Comparison of ENCODE assay signal across 1 cellular context in the genomic region with DNA sequence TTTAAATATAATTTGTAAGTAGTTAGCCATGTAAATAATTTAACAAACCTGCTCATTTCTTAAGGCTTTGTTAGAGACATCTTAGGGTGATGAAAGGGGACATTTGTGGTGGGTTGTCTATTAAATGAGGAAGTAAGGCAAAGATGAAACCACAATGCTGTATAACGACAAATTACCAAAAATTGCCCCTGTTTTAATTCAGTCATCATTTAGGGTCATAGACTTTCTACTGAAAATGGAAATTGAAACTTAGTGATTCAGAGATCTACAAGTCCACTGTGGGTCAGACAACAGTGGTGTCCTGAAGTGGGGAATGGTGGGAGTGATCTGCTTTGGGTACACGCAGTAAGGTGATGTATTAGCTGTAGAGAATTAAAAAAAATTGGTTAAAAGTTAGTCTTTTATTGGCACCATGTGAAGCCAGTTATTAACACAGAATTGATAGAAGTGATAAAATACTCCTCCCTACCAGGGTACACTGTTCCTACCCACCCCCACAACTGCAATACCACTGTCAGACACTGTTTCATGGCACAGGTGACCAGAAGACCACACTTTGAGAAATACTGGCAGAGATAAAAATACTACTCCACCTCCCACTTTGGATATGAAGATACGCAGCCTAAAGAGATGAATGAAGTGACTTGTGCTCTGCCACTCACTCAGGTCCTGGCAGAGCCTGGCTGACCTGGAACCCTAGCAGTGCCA.
TF ChIP-seq lines count a peak whose summit lies in the region.

No MANE protein-coding gene starts in this region.

TF ChIP-seq in GM12878, 131 proteins besides CTCF, POLR2A, EP300 and RAD21 (continued from another document):
- TF ChIP-seq, protein P1, sequence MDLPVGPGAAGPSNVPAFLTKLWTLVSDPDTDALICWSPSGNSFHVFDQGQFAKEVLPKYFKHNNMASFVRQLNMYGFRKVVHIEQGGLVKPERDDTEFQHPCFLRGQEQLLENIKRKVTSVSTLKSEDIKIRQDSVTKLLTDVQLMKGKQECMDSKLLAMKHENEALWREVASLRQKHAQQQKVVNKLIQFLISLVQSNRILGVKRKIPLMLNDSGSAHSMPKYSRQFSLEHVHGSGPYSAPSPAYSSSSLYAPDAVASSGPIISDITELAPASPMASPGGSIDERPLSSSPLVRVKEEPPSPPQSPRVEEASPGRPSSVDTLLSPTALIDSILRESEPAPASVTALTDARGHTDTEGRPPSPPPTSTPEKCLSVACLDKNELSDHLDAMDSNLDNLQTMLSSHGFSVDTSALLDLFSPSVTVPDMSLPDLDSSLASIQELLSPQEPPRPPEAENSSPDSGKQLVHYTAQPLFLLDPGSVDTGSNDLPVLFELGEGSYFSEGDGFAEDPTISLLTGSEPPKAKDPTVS (IDR thresholded peaks at IDR 0.05; ENCODE audit: low read depth, low read length): no peak
- 0 out of 2 replicates have a peak, but pooled peaks have one; percentile 20 for TF ChIP-seq CREM (IDR thresholded peaks at IDR 0.05; ENCODE audit: low read depth)
- TF ChIP-seq BHLHE40 (IDR thresholded peaks at IDR 0.05; ENCODE audit: borderline replicate concordance in 1 of 2, low read depth in 2 of 2, low read length in 1 of 2): peak; percentile 27 to 28; a peak in 1 of 4 replicates
- peak; percentile 44; the same call in 1 of the 2 replicates for TF ChIP-seq FOXM1 (IDR thresholded peaks at IDR 0.05; ENCODE audit: low read depth, low read length)
- TF ChIP-seq MEF2B (IDR thresholded peaks at IDR 0.05; ENCODE audit: partially characterized antibody, poor library complexity, severe bottlenecking): peak; percentile 64
- TF ChIP-seq TBL1XR1 (IDR thresholded peaks at IDR 0.05; ENCODE audit: low read depth, low read length): 0 out of 2 replicates have a peak, but pooled peaks have one; percentile 45
- peak; percentile 64; the same call in 1 of the 2 replicates for TF ChIP-seq IKZF1 (conservative IDR thresholded peaks at IDR 0.05)
- 0 out of 2 replicates have a peak, but pooled peaks have one; percentile 51 for TF ChIP-seq MEF2A (IDR thresholded peaks at IDR 0.05; ENCODE audit: insufficient read depth, low read depth, low read length)
- TF ChIP-seq NFYA (IDR thresholded peaks at IDR 0.05; ENCODE audit: borderline replicate concordance, low read depth, low read length): no peak
- TF ChIP-seq, protein P2, sequence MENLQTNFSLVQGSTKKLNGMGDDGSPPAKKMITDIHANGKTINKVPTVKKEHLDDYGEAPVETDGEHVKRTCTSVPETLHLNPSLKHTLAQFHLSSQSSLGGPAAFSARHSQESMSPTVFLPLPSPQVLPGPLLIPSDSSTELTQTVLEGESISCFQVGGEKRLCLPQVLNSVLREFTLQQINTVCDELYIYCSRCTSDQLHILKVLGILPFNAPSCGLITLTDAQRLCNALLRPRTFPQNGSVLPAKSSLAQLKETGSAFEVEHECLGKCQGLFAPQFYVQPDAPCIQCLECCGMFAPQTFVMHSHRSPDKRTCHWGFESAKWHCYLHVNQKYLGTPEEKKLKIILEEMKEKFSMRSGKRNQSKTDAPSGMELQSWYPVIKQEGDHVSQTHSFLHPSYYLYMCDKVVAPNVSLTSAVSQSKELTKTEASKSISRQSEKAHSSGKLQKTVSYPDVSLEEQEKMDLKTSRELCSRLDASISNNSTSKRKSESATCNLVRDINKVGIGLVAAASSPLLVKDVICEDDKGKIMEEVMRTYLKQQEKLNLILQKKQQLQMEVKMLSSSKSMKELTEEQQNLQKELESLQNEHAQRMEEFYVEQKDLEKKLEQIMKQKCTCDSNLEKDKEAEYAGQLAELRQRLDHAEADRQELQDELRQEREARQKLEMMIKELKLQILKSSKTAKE (IDR thresholded peaks at IDR 0.05; ENCODE audit: low read depth, poor library complexity, severe bottlenecking): peak; percentile 50
- no peak for TF ChIP-seq EGR1 (IDR thresholded peaks at IDR 0.05; ENCODE audit: borderline replicate concordance in 1 of 2, low read depth in 2 of 2, low read length in 2 of 2)
- no peak for TF ChIP-seq RAD51 (IDR thresholded peaks at IDR 0.05)
- peak; percentile 67 for TF ChIP-seq JUNB (IDR thresholded peaks at IDR 0.05)
- TF ChIP-seq ZBTB40 (IDR thresholded peaks at IDR 0.05; ENCODE audit: borderline replicate concordance): no peak
- no peak for TF ChIP-seq TAF1 (IDR thresholded peaks at IDR 0.05; ENCODE audit: borderline replicate concordance, low read depth, low read length)
- no peak for TF ChIP-seq RB1 (IDR thresholded peaks at IDR 0.05; ENCODE audit: borderline replicate concordance)
- TF ChIP-seq POLR2AphosphoS5 (IDR thresholded peaks at IDR 0.05; ENCODE audit: low read length): no peak
- TF ChIP-seq NFIC (IDR thresholded peaks at IDR 0.05; ENCODE audit: low read depth, low read length): peak; percentile 85
- TF ChIP-seq ZZZ3 (IDR thresholded peaks at IDR 0.05; ENCODE audit: control insufficient read depth, insufficient read length, low read depth): no peak
- peak; percentile 80 for TF ChIP-seq MTA2 (IDR thresholded peaks at IDR 0.05; ENCODE audit: low read depth)
- TF ChIP-seq YBX1 (IDR thresholded peaks at IDR 0.05): no peak
- TF ChIP-seq, protein P3, sequence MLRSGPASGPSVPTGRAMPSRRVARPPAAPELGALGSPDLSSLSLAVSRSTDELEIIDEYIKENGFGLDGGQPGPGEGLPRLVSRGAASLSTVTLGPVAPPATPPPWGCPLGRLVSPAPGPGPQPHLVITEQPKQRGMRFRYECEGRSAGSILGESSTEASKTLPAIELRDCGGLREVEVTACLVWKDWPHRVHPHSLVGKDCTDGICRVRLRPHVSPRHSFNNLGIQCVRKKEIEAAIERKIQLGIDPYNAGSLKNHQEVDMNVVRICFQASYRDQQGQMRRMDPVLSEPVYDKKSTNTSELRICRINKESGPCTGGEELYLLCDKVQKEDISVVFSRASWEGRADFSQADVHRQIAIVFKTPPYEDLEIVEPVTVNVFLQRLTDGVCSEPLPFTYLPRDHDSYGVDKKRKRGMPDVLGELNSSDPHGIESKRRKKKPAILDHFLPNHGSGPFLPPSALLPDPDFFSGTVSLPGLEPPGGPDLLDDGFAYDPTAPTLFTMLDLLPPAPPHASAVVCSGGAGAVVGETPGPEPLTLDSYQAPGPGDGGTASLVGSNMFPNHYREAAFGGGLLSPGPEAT (IDR thresholded peaks at IDR 0.05; ENCODE audit: low read depth): 0 out of 2 replicates have a peak, but pooled peaks have one; percentile 17
- TF ChIP-seq ESRRA (IDR thresholded peaks at IDR 0.05; ENCODE audit: low read length): no peak
- peak; percentile 15; the same call in 1 of the 2 replicates for TF ChIP-seq TCF7 (IDR thresholded peaks at IDR 0.05; ENCODE audit: borderline replicate concordance)
- TF ChIP-seq ATF7 (IDR thresholded peaks at IDR 0.05; ENCODE audit: low read depth): peak; percentile 68; the same call in 1 of the 2 replicates
- TF ChIP-seq BCL11A (IDR thresholded peaks at IDR 0.05; ENCODE audit: low read depth, low read length): peak; percentile 16; the same call in 1 of the 2 replicates
